17 cellular contexts compared by ENCODE assay signal in the genomic region with DNA sequence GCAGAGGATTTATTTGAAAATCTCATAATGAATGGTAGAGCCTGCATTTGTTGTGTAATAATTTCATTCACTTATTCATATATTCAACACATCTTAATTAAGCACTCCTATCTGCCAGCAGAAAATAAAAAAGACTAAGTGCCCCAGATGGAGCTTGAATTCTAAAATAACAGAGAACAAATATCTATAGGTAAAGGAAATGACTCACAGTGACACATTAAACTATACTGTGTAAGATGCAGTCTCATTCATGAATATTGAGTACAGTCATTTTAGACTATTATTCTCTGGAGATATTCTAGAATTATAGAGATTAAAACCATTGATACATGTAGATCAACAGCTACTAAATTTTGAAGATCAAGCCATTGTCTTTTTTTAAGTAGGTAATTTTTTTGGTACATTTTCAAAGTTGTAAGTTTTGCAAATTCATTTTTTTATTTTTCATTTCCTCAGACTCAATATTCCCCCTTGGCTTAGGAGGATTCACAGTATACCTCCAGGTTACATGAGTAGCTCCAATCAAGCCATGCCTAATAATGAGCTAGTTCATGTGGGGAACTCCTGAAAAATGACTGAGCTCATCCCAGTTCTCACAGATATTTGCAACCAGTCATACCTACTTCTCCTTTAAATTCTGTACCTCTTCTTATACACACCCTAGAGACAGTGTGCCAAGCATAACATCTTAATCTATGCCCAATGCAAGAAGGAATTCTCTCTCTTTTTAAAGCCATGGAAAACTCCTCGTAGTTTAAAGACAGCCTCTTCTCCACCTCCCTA.
DNase-seq lines count a peak whose midpoint lies in the region; ATAC-seq, FAIRE-seq and TF ChIP-seq lines count a peak whose summit lies in the region.
"Had no signal": no experiment of that assay in that cellular context is flagged by ENCODE, and none has a peak within 500 bp of the region (broad histone marks: within the 10 kb centered on the region; RNA-seq: fewer than 3 reads in every experiment).

No MANE protein-coding gene starts in this region.

- BruUV-seq in MCF 10A (replicated peaks; lab: Mats Ljungman, UMichigan), result TSS peak; percentile 92

- no peaks in the 10 kb centered on the region for H3K9me3 ChIP-seq in breast epithelium
- no peaks in the 10 kb centered on the region for H3K9me3 ChIP-seq in astrocyte (ENCODE audit: insufficient read depth, low read depth, low read length)
- H3K9me3 ChIP-seq in esophagus squamous epithelium, result no peaks in the 10 kb centered on the region
- no peaks in the 10 kb centered on the region for H3K9me3 ChIP-seq in left ventricle myocardium inferior (replicated peaks)
- H3K9me3 ChIP-seq: SJSA1 had no signal

- no peaks in the 10 kb centered on the region for H3K79me2 ChIP-seq in astrocyte (ENCODE audit: insufficient read depth, low read length)

- no peaks in the 10 kb centered on the region for H3K27me3 ChIP-seq in breast epithelium
- no peaks in the 10 kb centered on the region for H3K27me3 ChIP-seq in astrocyte (ENCODE audit: insufficient read depth, low read length)
- H3K27me3 ChIP-seq in esophagus squamous epithelium, result no peaks in the 10 kb centered on the region
- no peaks in the 10 kb centered on the region for H3K27me3 ChIP-seq in left ventricle myocardium inferior (ENCODE audit: low read depth)

- DNase-seq in MCF 10A (ENCODE audit: unreplicated experiment), result peak; percentile 60
- DNase-seq in breast epithelium (ENCODE audit: low spot score in 2 of 2), result no peak
- no peak for DNase-seq in astrocyte (ENCODE audit: low read depth)
- DNase-seq in esophagus squamous epithelium (lab: John Stamatoyannopoulos, UW), result no peak
- no peak for DNase-seq in NCI-H128 (lab: John Stamatoyannopoulos, UW; ENCODE audit: unreplicated experiment)
- DNase-seq in left ventricle myocardium inferior, result no peak
- DNase-seq in left cardiac atrium, result no peak
- DNase-seq: C1 segment of cervical spinal cord, COR-L47, NCI-H1105 treated with DMSO at 0.1 percent for 48 hours, NCI-H187 treated with DMSO at 0.1 percent for 48 hours, NCI-H774 had no signal

- no peaks in the 10 kb centered on the region for H3K36me3 Mint-ChIP-seq in MCF 10A (ENCODE audit: insufficient read depth, unreplicated experiment)
- no peaks in the 10 kb centered on the region for H3K36me3 Mint-ChIP-seq in astrocyte (ENCODE audit: low read depth, unreplicated experiment)

- POLR2A ChIA-PET in MCF 10A (lab: Yijun Ruan, JAX), result interaction anchor here (0.7 to 1.9 kb wide), 8 partner anchors 10 to 993 kb away, joined by 3 to 13 read pairs (median 4); no protein-coding TSS in a partner anchor

- 38 to 40% methylated on average over 1 of the region's 1 CpG for WGBS in esophagus squamous epithelium, 2 donors

- H3K4me2 ChIP-seq in astrocyte (ENCODE audit: low read length), result peak overlapping the region; percentile 8

- no peaks in the 10 kb centered on the region for H3K36me3 ChIP-seq in breast epithelium
- H3K36me3 ChIP-seq in astrocyte (ENCODE audit: insufficient read depth, low read length), result no peaks in the 10 kb centered on the region
- no peaks in the 10 kb centered on the region for H3K36me3 ChIP-seq in esophagus squamous epithelium
- no peaks in the 10 kb centered on the region for H3K36me3 ChIP-seq in left ventricle myocardium inferior
- H3K36me3 ChIP-seq: SJSA1 had no signal

- no peak overlapping the region for H2AFZ ChIP-seq in astrocyte (ENCODE audit: low read depth, low read length)

- H3K9me3 Mint-ChIP-seq in MCF 10A (ENCODE audit: unreplicated experiment) (peaks cover 14% of the 10 kb centered on the region), astrocyte (ENCODE audit: unreplicated experiment) (no peaks in the 10 kb centered on the region)

- H3K4me3 Mint-ChIP-seq in MCF 10A (ENCODE audit: unreplicated experiment) (peak overlapping the region; percentile 63), astrocyte (ENCODE audit: unreplicated experiment) (no peak overlapping the region)

- no peak for ATAC-seq in GM18498 (IDR thresholded peaks at IDR 0.05; ENCODE audit: unreplicated experiment)
- no peak for ATAC-seq in left cardiac atrium
- ATAC-seq: GM12878 had no signal

- no peak for FAIRE-seq in astrocyte (lab: Jason Lieb, UNC)
- FAIRE-seq: GM12878, GM19239 had no signal

- no peak overlapping the region for H3K9ac ChIP-seq in astrocyte (ENCODE audit: low read length)

- CTCF ChIA-PET in MCF 10A (lab: Yijun Ruan, JAX), result interaction anchor here (0.9 to 1.2 kb wide), 6 partner anchors 16 to 192 kb away, joined by 3 to 6 read pairs (median 4); no protein-coding TSS in a partner anchor

- H3K4me3 ChIP-seq in breast epithelium (no peak overlapping the region), astrocyte (ENCODE audit: insufficient read depth, low read depth, low read length) (no peak overlapping the region), esophagus squamous epithelium (no peak overlapping the region), left ventricle myocardium inferior (no peak overlapping the region)
- H3K4me3 ChIP-seq: GM12878, SJSA1 had no signal

- H3K4me1 ChIP-seq in breast epithelium (no peaks in the 10 kb centered on the region), astrocyte (ENCODE audit: insufficient read depth, low read length) (peaks cover 5% of the 10 kb centered on the region), esophagus squamous epithelium (peaks cover 0 to 45% (median 6%) of the 10 kb centered on the region in 3 donors), left ventricle myocardium inferior (no peaks in the 10 kb centered on the region)
- H3K4me1 ChIP-seq: SJSA1 had no signal

- H3K4me1 Mint-ChIP-seq in MCF 10A (ENCODE audit: insufficient read depth, unreplicated experiment), result peaks cover 22% of the 10 kb centered on the region
- H3K4me1 Mint-ChIP-seq in astrocyte (ENCODE audit: low read depth, unreplicated experiment), result no peaks in the 10 kb centered on the region

- no peaks in the 10 kb centered on the region for H4K20me1 ChIP-seq in astrocyte (ENCODE audit: insufficient read depth, low read length)

- TF ChIP-seq POLR2A in breast epithelium (IDR thresholded peaks at IDR 0.05) (no peak), esophagus squamous epithelium (IDR thresholded peaks at IDR 0.05) (no peak)

- H3K27ac ChIP-seq in breast epithelium (no peak overlapping the region), astrocyte (ENCODE audit: low read depth, low read length) (no peak overlapping the region), esophagus squamous epithelium (peak overlapping the region; percentile 24 to 74 (median 58)), left ventricle myocardium inferior (replicated peaks) (no peak overlapping the region)
- H3K27ac ChIP-seq: 22Rv1, SJSA1 had no signal

- H3K27me3 Mint-ChIP-seq in MCF 10A (ENCODE audit: insufficient read depth, unreplicated experiment) (no peaks in the 10 kb centered on the region), astrocyte (ENCODE audit: low read depth, unreplicated experiment) (no peaks in the 10 kb centered on the region)

- intact Hi-C loops in MCF 10A (cut with micrococcal nuclease), result loop anchor here (5.0 kb wide), 1 partner anchor 73 kb away; a partner anchor contains a TSS
- intact Hi-C loops in breast epithelium (cut with DNase I; ENCODE audit: low total_unique reads), result no loop called here
- intact Hi-C loops in esophagus squamous epithelium (cut with DNase I), result no loop called here
- intact Hi-C loops in left ventricle myocardium inferior (cut with micrococcal nuclease), result no loop called here
- intact Hi-C loops in left cardiac atrium (cut with DNase I), result no loop called here

- H3K27ac Mint-ChIP-seq in MCF 10A (ENCODE audit: low read depth, unreplicated experiment), result peak overlapping the region; percentile 69
- no peak overlapping the region for H3K27ac Mint-ChIP-seq in astrocyte (ENCODE audit: unreplicated experiment)

- TF ChIP-seq CTCF in MCF 10A (IDR thresholded peaks at IDR 0.05; ENCODE audit: unreplicated experiment) (no peak), breast epithelium (IDR thresholded peaks at IDR 0.05) (no peak), astrocyte (IDR thresholded peaks at IDR 0.05; ENCODE audit: insufficient read depth, low read depth, low read length) (no peak), esophagus squamous epithelium (IDR thresholded peaks at IDR 0.05) (no peak), left ventricle myocardium inferior (IDR thresholded peaks at IDR 0.05; ENCODE audit: borderline replicate concordance) (no peak)

Comparison
In these comparisons a context has a peak if more than half of its experiments do, and no peak if none do; other contexts are left out.
1. H3K27ac ChIP-seq: peak in esophagus squamous epithelium (4 of 4); none in breast epithelium (0 of 2), astrocyte (single experiment) and left ventricle myocardium inferior (single experiment).